In the genomic region with DNA sequence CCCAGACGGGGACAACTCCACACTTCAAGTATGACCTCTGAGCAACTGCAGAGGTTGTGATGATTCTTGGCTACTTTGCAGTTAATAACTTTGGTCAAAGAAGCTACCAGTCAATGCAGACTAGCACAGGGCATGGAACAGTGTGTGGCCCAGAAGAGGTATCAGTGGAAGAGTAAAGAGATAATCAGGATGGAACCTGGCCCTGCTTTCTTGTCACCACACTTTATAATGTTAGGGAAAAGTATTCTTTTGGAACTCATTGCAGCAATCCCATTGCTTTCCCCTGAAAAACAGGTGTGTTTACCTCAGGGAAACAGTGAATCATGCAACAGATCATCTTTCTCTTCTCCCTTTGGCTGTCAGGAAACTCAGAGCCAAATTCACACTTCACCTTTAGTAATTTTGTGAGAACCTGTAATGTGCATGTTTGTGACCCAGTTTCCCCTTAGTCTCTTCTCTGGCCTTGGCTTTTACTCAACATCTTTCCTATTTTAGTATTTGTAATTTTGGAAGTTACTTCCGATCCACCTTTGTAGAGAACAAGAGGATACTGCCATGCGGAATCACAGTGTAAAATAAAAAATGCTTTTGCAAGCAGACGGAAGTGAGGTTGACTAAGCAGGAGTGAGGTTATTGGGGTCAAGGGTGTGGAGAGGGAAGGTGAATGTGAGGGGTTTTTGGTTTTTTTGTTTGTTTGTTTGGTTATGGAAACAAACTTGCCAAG, we compare ENCODE assay signal across 9 cellular contexts. TPM values are rescaled to one million over a fixed set of nuclear protein-coding genes. Genes with fewer than 3 reads are reported as not detected.
A peak's percentile ranks its signal among the peaks of the same experiment; 100 is the strongest.
DNase-seq lines count a peak whose midpoint lies in the region; ATAC-seq and TF ChIP-seq lines count a peak whose summit lies in the region.
"Had no signal": no experiment of that assay in that cellular context is flagged by ENCODE, and none has a peak within 500 bp of the region (broad histone marks: within the 10 kb centered on the region; RNA-seq: fewer than 3 reads in every experiment).

No MANE protein-coding gene starts in this region.

- 82 to 95% methylated on average over 4 of the region's 4 CpGs for WGBS in body of pancreas, 2 donors

- peak overlapping the region; percentile 87 to 96 (median 90) for H3K27ac Mint-ChIP-seq in CD4-positive, alpha-beta memory T cell
- H3K27ac Mint-ChIP-seq in GM23338 (no peak overlapping the region), T-helper 17 cell (peak overlapping the region; percentile 95), immature natural killer cell (peak overlapping the region; percentile 83 to 93 (median 86))

- H3K27me3 Mint-ChIP-seq in CD4-positive, alpha-beta memory T cell, result peaks cover 0 to under 1% of the 10 kb centered on the region in 2 donors
- H3K27me3 Mint-ChIP-seq in GM23338 (ENCODE audit: insufficient read depth, low read depth, poor library complexity), result peaks cover 5% of the 10 kb centered on the region
- H3K27me3 Mint-ChIP-seq in T-helper 17 cell, result no peaks in the 10 kb centered on the region
- H3K27me3 Mint-ChIP-seq in immature natural killer cell (ENCODE audit: low read depth in 3 of 3), result peaks cover 3 to 12% (median 5%) of the 10 kb centered on the region in 3 donors

- no peaks in the 10 kb centered on the region; the same call in 1 of the 2 replicates for H4K20me1 ChIP-seq in GM23338 (replicated peaks; ENCODE audit: insufficient read depth)

- 0 out of 2 replicates have a peak overlapping the region, but pooled peaks have one; percentile 23 for H2AFZ ChIP-seq in GM23338

- ATAC-seq in GM23338 (no peak), T-helper 17 cell (no peak), body of pancreas (no peak), GM21825 (IDR thresholded peaks at IDR 0.05; ENCODE audit: unreplicated experiment) (no peak)

- no peaks in the 10 kb centered on the region for H3K9me3 ChIP-seq in CD4-positive, alpha-beta memory T cell (ENCODE audit: control insufficient read depth in 1 of 2, low read length in 2 of 2)
- H3K9me3 ChIP-seq in T-helper 17 cell (ENCODE audit: control insufficient read depth, low read length, poor library complexity, severe bottlenecking) (no peaks in the 10 kb centered on the region), body of pancreas (no peaks in the 10 kb centered on the region)

- H3K36me3 Mint-ChIP-seq in CD4-positive, alpha-beta memory T cell, result peaks cover 5 to 8% of the 10 kb centered on the region in 2 donors
- H3K36me3 Mint-ChIP-seq in GM23338 (ENCODE audit: low read depth) (no peaks in the 10 kb centered on the region), T-helper 17 cell (ENCODE audit: low read depth) (peaks cover 2% of the 10 kb centered on the region), immature natural killer cell (peaks cover 1 to 10% (median 6%) of the 10 kb centered on the region in 3 donors)

- peaks cover 26% of the 10 kb centered on the region for H3K4me1 ChIP-seq in CD4-positive, alpha-beta memory T cell (ENCODE audit: insufficient read depth, low read length)
- H3K4me1 ChIP-seq in GM23338 (ENCODE audit: insufficient read depth) (no peaks in the 10 kb centered on the region), body of pancreas (no peaks in the 10 kb centered on the region)

- H3K4me3 ChIP-seq in CD4-positive, alpha-beta memory T cell (ENCODE audit: low read length in 2 of 2), result peak overlapping the region in 1 of 2 donors; percentile 21
- H3K4me3 ChIP-seq in GM23338, result no peak overlapping the region
- no peak overlapping the region for H3K4me3 ChIP-seq in body of pancreas

- no peaks in the 10 kb centered on the region for H3K36me3 ChIP-seq in CD4-positive, alpha-beta memory T cell (ENCODE audit: insufficient read depth, low read length)
- H3K36me3 ChIP-seq in GM23338 (ENCODE audit: insufficient read depth) (no peaks in the 10 kb centered on the region), body of pancreas (replicated peaks in 1 of 2; ENCODE audit: insufficient read depth in 1 of 2, low read depth in 2 of 2) (no peaks in the 10 kb centered on the region)

- POLR2A ChIA-PET in CD4-positive, alpha-beta memory T cell (lab: Charles Lee; ENCODE audit: partially characterized antibody), result interaction anchor here (1.0 to 5.7 kb wide), 10 partner anchors 13 to 244 kb away, joined by 3 to 40 read pairs (median 12); partner anchors contain the start of genes C2orf42, MXD1 and PCBP1

- intact Hi-C loops in CD4-positive, alpha-beta memory T cell (cut with micrococcal nuclease), result loop anchor here (10.0 kb wide), 1 partner anchor 198 kb away; no protein-coding TSS in a partner anchor
- intact Hi-C loops in posterior vena cava (cut with DNase I) (loop anchor here in 1 of 2 donors (5.0 kb wide), 1 partner anchor 75 kb away; no protein-coding TSS in a partner anchor), body of pancreas (cut with DNase I) (no loop called here)

- peak overlapping the region; percentile 39 for H3K27ac ChIP-seq in CD4-positive, alpha-beta memory T cell (ENCODE audit: low read depth, low read length)
- H3K27ac ChIP-seq in GM23338 (ENCODE audit: low read depth) (no peak overlapping the region), body of pancreas (no peak overlapping the region)

- H3K4me1 Mint-ChIP-seq in CD4-positive, alpha-beta memory T cell, result peaks cover 24 to 36% (median 31%) of the 10 kb centered on the region in 4 donors
- H3K4me1 Mint-ChIP-seq in GM23338, result peaks cover 6% of the 10 kb centered on the region; the same call in 2 of the 3 replicates
- peaks cover 31% of the 10 kb centered on the region for H3K4me1 Mint-ChIP-seq in T-helper 17 cell
- H3K4me1 Mint-ChIP-seq in immature natural killer cell, result peaks cover 42 to 49% of the 10 kb centered on the region in 2 donors

- 0 out of 2 replicates have a peak, but pooled peaks cover 3% of the 10 kb centered on the region for H3F3A ChIP-seq in GM23338 (replicated peaks; ENCODE audit: low read depth)

- H3K4me3 Mint-ChIP-seq in CD4-positive, alpha-beta memory T cell, result peak overlapping the region in 6 of 8 donors; percentile 47 to 82 (median 62)
- H3K4me3 Mint-ChIP-seq in GM23338, result no peak overlapping the region
- H3K4me3 Mint-ChIP-seq in T-helper 17 cell, result peak overlapping the region; percentile 78
- H3K4me3 Mint-ChIP-seq in immature natural killer cell, result peak overlapping the region; percentile 72 to 80 (median 74)

- no peaks in the 10 kb centered on the region for H3K27me3 ChIP-seq in CD4-positive, alpha-beta memory T cell (ENCODE audit: insufficient read depth, low read length)
- H3K27me3 ChIP-seq in GM23338 (ENCODE audit: insufficient read depth) (no peaks in the 10 kb centered on the region), body of pancreas (no peaks in the 10 kb centered on the region)

- CTCF ChIA-PET in CD4-positive, alpha-beta memory T cell (lab: Charles Lee; ENCODE audit: partially characterized antibody), result interaction anchor here (0.8 to 2.6 kb wide), 7 partner anchors 15 to 196 kb away, joined by 3 to 9 read pairs (median 5); no protein-coding TSS in a partner anchor

- no peaks in the 10 kb centered on the region for H3K9me3 Mint-ChIP-seq in CD4-positive, alpha-beta memory T cell
- H3K9me3 Mint-ChIP-seq in GM23338 (no peaks in the 10 kb centered on the region), immature natural killer cell (no peaks in the 10 kb centered on the region)

- no peak for TF ChIP-seq POLR2A in body of pancreas (IDR thresholded peaks at IDR 0.05)

- no peak overlapping the region for H3K4me2 ChIP-seq in GM23338

- TF ChIP-seq CTCF in GM23338 (conservative IDR thresholded peaks at IDR 0.05; ENCODE audit: low read depth in 2 of 2), result no peak
- TF ChIP-seq CTCF in body of pancreas (IDR thresholded peaks at IDR 0.05), result no peak

- H3K9me2 ChIP-seq in GM23338 (ENCODE audit: insufficient read depth), result no peaks in the 10 kb centered on the region

- H3K79me2 ChIP-seq in GM23338 (replicated peaks; ENCODE audit: insufficient read depth), result no peaks in the 10 kb centered on the region

- peak in 1 of 5 donors; percentile 14 for DNase-seq in CD4-positive, alpha-beta memory T cell
- no peak for DNase-seq in GM23338 (ENCODE audit: low spot score)
- DNase-seq in T-helper 17 cell, result no peak
- DNase-seq in immature natural killer cell, result peak; percentile 37 to 51 (median 47)
- DNase-seq in central memory CD4-positive, alpha-beta T cell, result no peak
- no peak for DNase-seq in posterior vena cava (ENCODE audit: low spot score)
- no peak for DNase-seq in body of pancreas
- DNase-seq: anterior cingulate cortex had no signal

TF ChIP-seq in GM23338, 12 proteins besides CTCF, POLR2A, EP300 and RAD21 (continues in another document):
- no peak for TF ChIP-seq JUNB (IDR thresholded peaks at IDR 0.05; ENCODE audit: unreplicated experiment)
- no peak for TF ChIP-seq EZH2 (IDR thresholded peaks at IDR 0.05; ENCODE audit: low read depth, unreplicated experiment)
- TF ChIP-seq ZNF114 (CRISPR knock-in tag; IDR thresholded peaks at IDR 0.05), result no peak
- no peak for TF ChIP-seq EZH2phosphoT487 (IDR thresholded peaks at IDR 0.05; ENCODE audit: unreplicated experiment)
- TF ChIP-seq NANOG (IDR thresholded peaks at IDR 0.05; ENCODE audit: borderline replicate concordance), result no peak
- TF ChIP-seq CREB1 (CRISPR knock-in tag; IDR thresholded peaks at IDR 0.05; ENCODE audit: low read depth), result no peak

RNA-seq across cellular contexts. Expression of gene ASPRV1, which starts 14.2 kb away (rescaled TPM):
- total RNA-seq in CD4-positive, alpha-beta memory T cell, result 1 to 10 TPM; 2.0 to 2.3 TPM
- polyA plus RNA-seq in CD4-positive, alpha-beta memory T cell, result 1 to 10 TPM; 1.1 TPM
- total RNA-seq in GM23338 (2014; rRNA removed; shearing (Covaris generic)), result 0.82 and 1.4 TPM in 2 replicates
- polyA plus RNA-seq in GM23338 (2016; fragmentation: Nextera tagmentation; extraction: Ambion mirVana) (0.54 and 0.60 TPM in 2 replicates), immature natural killer cell (1 to 10 TPM in 1 of 3 donors, under 1 TPM in 2; 0.09 to 1.8 (median 0.29) TPM)
- total RNA-seq in T-helper 17 cell (1 to 10 TPM; 1.1 to 1.7 TPM), posterior vena cava (1 to 10 TPM in 1 of 2 donors, under 1 TPM in 1; 1.00 to 1.7 TPM), body of pancreas (under 1 TPM in 1 of 2 donors, not detected in 1; 0.33 TPM)

RNA-seq across cellular contexts. Expression of gene MXD1, which starts 32.3 kb away (rescaled TPM):
- total RNA-seq in CD4-positive, alpha-beta memory T cell, result 10 to 100 TPM; 12.5 to 17.2 TPM
- 10 to 100 TPM in 1 of 2 donors, 1 to 10 TPM in 1; 4.7 to 12.3 TPM for polyA plus RNA-seq in CD4-positive, alpha-beta memory T cell
- 1.5 and 1.8 TPM in 2 replicates for total RNA-seq in GM23338 (2014; rRNA removed; shearing (Covaris generic))
- polyA plus RNA-seq in GM23338 (2016; fragmentation: Nextera tagmentation; extraction: Ambion mirVana) (3.6 and 3.9 TPM in 2 replicates), immature natural killer cell (10 to 100 TPM; 10.6 to 22.9 (median 18.6) TPM)
- total RNA-seq in T-helper 17 cell (10 to 100 TPM; 45.0 to 46.2 TPM), posterior vena cava (10 to 100 TPM; 14.9 to 20.7 TPM), body of pancreas (1 to 10 TPM; 3.6 to 4.6 TPM)

RNA-seq across cellular contexts. Expression of gene SNRNP27, which starts 53.5 kb away (rescaled TPM):
- total RNA-seq in CD4-positive, alpha-beta memory T cell, result 10 to 100 TPM; 44.6 to 48.5 TPM
- polyA plus RNA-seq in CD4-positive, alpha-beta memory T cell, result 10 to 100 TPM; 62.6 to 66.0 TPM
- total RNA-seq in GM23338 (2014; rRNA removed; shearing (Covaris generic)), result 54.3 and 65.2 TPM in 2 replicates
- polyA plus RNA-seq in GM23338 (2016; fragmentation: Nextera tagmentation; extraction: Ambion mirVana) (133 and 135 TPM in 2 replicates), immature natural killer cell (10 to 100 TPM; 65.4 to 79.7 (median 78.8) TPM)
- total RNA-seq in T-helper 17 cell (10 to 100 TPM; 33.5 to 38.6 TPM), posterior vena cava (10 to 100 TPM; 35.9 to 47.3 TPM), body of pancreas (10 to 100 TPM; 28.0 to 34.0 TPM)

Comparison
In these comparisons a context has a peak if more than half of its experiments do, and no peak if none do; other contexts are left out.
1. DNase-seq: peak in immature natural killer cell (3 of 3); none in GM23338 (single experiment), T-helper 17 cell (0 of 3), central memory CD4-positive, alpha-beta T cell (single experiment), posterior vena cava (single experiment) and body of pancreas (0 of 4).